ENCODE assay signal across 18 cellular contexts in the genomic region with DNA sequence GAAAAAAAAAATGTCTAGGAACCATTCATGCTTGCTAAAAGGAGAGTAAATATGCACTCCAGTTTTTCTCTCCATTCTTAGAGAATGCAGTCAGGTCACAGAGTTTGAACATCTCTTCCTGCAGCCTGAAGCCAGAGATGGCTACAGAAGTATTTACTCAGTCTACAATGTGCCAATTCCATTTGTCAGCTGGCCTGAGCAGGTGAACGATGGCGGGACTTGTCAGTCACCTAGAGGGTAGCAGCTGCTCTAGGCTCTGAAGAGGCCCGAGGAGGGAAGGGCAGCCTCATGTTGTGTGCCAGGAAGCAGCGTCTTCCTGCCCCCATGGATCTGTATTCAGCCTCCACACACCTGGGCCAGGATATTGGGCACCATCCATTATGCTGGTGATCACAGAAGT.
A peak's percentile ranks its signal among the peaks of the same experiment; 100 is the strongest.
DNase-seq lines count a peak whose midpoint lies in the region; ATAC-seq, FAIRE-seq and TF ChIP-seq lines count a peak whose summit lies in the region.
"Had no signal": no experiment of that assay in that cellular context is flagged by ENCODE, and none has a peak within 500 bp of the region (broad histone marks: within the 10 kb centered on the region; RNA-seq: fewer than 3 reads in every experiment).

No MANE protein-coding gene starts in this region.

- H3K4me2 ChIP-seq in mammary epithelial cell (ENCODE audit: insufficient read depth, low read depth, low read length): no peak overlapping the region
- H3K4me2 ChIP-seq in H1 (ENCODE audit: insufficient read depth in 1 of 2, low read depth in 2 of 2, low read length in 2 of 2): no peak overlapping the region
- H3K4me2 ChIP-seq: hepatocyte had no signal

- H3K36me3 ChIP-seq in mammary epithelial cell (ENCODE audit: insufficient read depth, low read length): no peaks in the 10 kb centered on the region
- no peaks in the 10 kb centered on the region for H3K36me3 ChIP-seq in breast epithelium
- H3K36me3 ChIP-seq in H1 (ENCODE audit: control insufficient read depth in 2 of 4, insufficient read depth in 4 of 4, low read length in 3 of 4): no peaks in the 10 kb centered on the region
- H3K36me3 ChIP-seq: SJSA1 had no signal

- H4K5ac ChIP-seq in H1 (ENCODE audit: insufficient read length, low read depth, low read length): no peak overlapping the region

- H4K20me1 ChIP-seq in mammary epithelial cell (ENCODE audit: insufficient read depth, low read length): no peaks in the 10 kb centered on the region
- no peaks in the 10 kb centered on the region for H4K20me1 ChIP-seq in H1 (replicated peaks in 1 of 2; ENCODE audit: control insufficient read depth in 1 of 2, insufficient read depth in 2 of 2, low read length in 2 of 2)

- no peak for TF ChIP-seq RAD21 in H1 (IDR thresholded peaks at IDR 0.05 in 1 of 2, conservative IDR thresholded peaks at IDR 0.05 in 1 of 2; ENCODE audit: low read depth in 2 of 2, low read length in 2 of 2)

- H2AK5ac ChIP-seq in H1 (ENCODE audit: low read depth, low read length): no peak overlapping the region

- TF ChIP-seq EP300 in H1 (IDR thresholded peaks at IDR 0.05; ENCODE audit: borderline replicate concordance in 1 of 2, low read depth in 2 of 2, low read length in 2 of 2): no peak

- no peak overlapping the region for H3K27ac Mint-ChIP-seq in T-helper 17 cell
- H3K27ac Mint-ChIP-seq: activated CD4-positive, alpha-beta memory T cell treated with anti-CD3 and anti-CD28 coated beads, Interleukin-2, amount 10 ng/mL, durations not matched to agents 7 days and 5 days; activated naive CD4-positive, alpha-beta T cell treated with anti-CD3 and anti-CD28 coated beads, Interleukin-2, amount 50 U/mL, for 24 hours; WTC11 had no signal

- H3K9ac ChIP-seq in mammary epithelial cell (ENCODE audit: insufficient read depth, low read length) (no peak overlapping the region), H1 (replicated peaks in 1 of 4; ENCODE audit: extremely low read depth in 1 of 4, low read depth in 3 of 4, low read length in 3 of 4) (no peak overlapping the region)

- H3K23me2 ChIP-seq in H1 (ENCODE audit: low read depth, low read length): no peaks in the 10 kb centered on the region; the same call in 1 of the 2 replicates

- CTCF ChIA-PET in mammary epithelial cell (lab: Charles Lee; ENCODE audit: low non-redundant PET) (no interaction called here), H1 (lab: Charles Lee; ENCODE audit: partially characterized antibody) (no interaction called here)

- no peak overlapping the region for H3K56ac ChIP-seq in H1 (replicated peaks; ENCODE audit: insufficient read length, low read depth, low read length)

- no peak overlapping the region for H4K91ac ChIP-seq in H1 (replicated peaks; ENCODE audit: insufficient read length, low read length)

- peaks cover 8% of the 10 kb centered on the region for H3K27me3 Mint-ChIP-seq in T-helper 17 cell

- no peak for FAIRE-seq in H1 (lab: Jason Lieb, UNC)
- FAIRE-seq: endothelial cell of umbilical vein, keratinocyte had no signal

- H3K36me3 Mint-ChIP-seq in T-helper 17 cell (ENCODE audit: low read depth): no peaks in the 10 kb centered on the region
- H3K36me3 Mint-ChIP-seq: activated naive CD4-positive, alpha-beta T cell treated with anti-CD3 and anti-CD28 coated beads, Interleukin-2, amount 50 U/mL, for 24 hours had no signal

- TF ChIP-seq POLR2A in breast epithelium (IDR thresholded peaks at IDR 0.05) (no peak), H1 (IDR thresholded peaks at IDR 0.05; ENCODE audit: control extremely low read depth in 1 of 2, low read depth in 2 of 2, low read length in 2 of 2) (no peak)

- H3K27me3 ChIP-seq in mammary epithelial cell (ENCODE audit: insufficient read depth, low read length) (no peaks in the 10 kb centered on the region), breast epithelium (no peaks in the 10 kb centered on the region), H1 (replicated peaks in 1 of 4; ENCODE audit: control insufficient read depth in 3 of 4, extremely low read depth in 1 of 4, insufficient read depth in 3 of 4, low read length in 3 of 4) (no peaks in the 10 kb centered on the region)
- H3K27me3 ChIP-seq: hepatocyte had no signal

- H2BK12ac ChIP-seq in H1 (ENCODE audit: low read depth, low read length): no peak overlapping the region

- H3K14ac ChIP-seq in H1 (ENCODE audit: insufficient read length): peak overlapping the region; percentile 72

- H3K4me1 ChIP-seq in mammary epithelial cell (ENCODE audit: insufficient read depth, low read length) (no peaks in the 10 kb centered on the region), breast epithelium (no peaks in the 10 kb centered on the region), H1 (replicated peaks in 1 of 4; ENCODE audit: control insufficient read depth in 3 of 4, insufficient read depth in 4 of 4, low read length in 3 of 4) (no peaks in the 10 kb centered on the region)
- H3K4me1 ChIP-seq: SJSA1 had no signal

- no peak overlapping the region for H2BK15ac ChIP-seq in H1 (ENCODE audit: low read length)

- POLR2A ChIA-PET in H1 (lab: Charles Lee; ENCODE audit: partially characterized antibody): no interaction called here

- H3K27ac ChIP-seq in mammary epithelial cell (ENCODE audit: insufficient read depth, low read depth, low read length): no peak overlapping the region
- H3K27ac ChIP-seq in breast epithelium: no peak overlapping the region
- no peak overlapping the region for H3K27ac ChIP-seq in H1 (ENCODE audit: low read depth, low read length)
- H3K27ac ChIP-seq: hepatocyte, SJSA1 had no signal

- no peaks in the 10 kb centered on the region for H3K79me1 ChIP-seq in H1 (ENCODE audit: low read depth, low read length)

- intact Hi-C loops in mammary epithelial cell (cut with micrococcal nuclease) (no loop called here), breast epithelium (cut with DNase I; ENCODE audit: low total_unique reads) (no loop called here)

- no TSS peak for BruUV-seq in mammary epithelial cell (replicated peaks; lab: Mats Ljungman, UMichigan)

- no peaks in the 10 kb centered on the region for H3K9me3 ChIP-seq in mammary epithelial cell (replicated peaks; ENCODE audit: insufficient read depth, low read length)
- H3K9me3 ChIP-seq in breast epithelium: no peaks in the 10 kb centered on the region
- 0 out of 4 replicates have a peak, but pooled peaks cover 2% of the 10 kb centered on the region in 2 experiments for H3K9me3 ChIP-seq in H1 (ENCODE audit: insufficient read depth in 2 of 2, low read depth in 1 of 2, low read length in 1 of 2)
- H3K9me3 ChIP-seq in T-helper 17 cell (ENCODE audit: control insufficient read depth, low read length, poor library complexity, severe bottlenecking): no peaks in the 10 kb centered on the region
- H3K9me3 ChIP-seq: SJSA1 had no signal

- H2BK120ac ChIP-seq in H1 (replicated peaks; ENCODE audit: low read depth, low read length): no peak overlapping the region

- H3K4ac ChIP-seq in H1 (replicated peaks; ENCODE audit: insufficient read length, low read depth, low read length): no peak overlapping the region

- no peak for TF ChIP-seq CTCF in mammary epithelial cell (conservative IDR thresholded peaks at IDR 0.05 in 1 of 2, IDR thresholded peaks at IDR 0.05 in 1 of 2; ENCODE audit: extremely low read depth in 1 of 2, insufficient read depth in 1 of 2, low read depth in 1 of 2, low read length in 2 of 2)
- no peak for TF ChIP-seq CTCF in breast epithelium (IDR thresholded peaks at IDR 0.05)
- TF ChIP-seq CTCF in H1 (IDR thresholded peaks at IDR 0.05; ENCODE audit: control extremely low read depth in 1 of 3, insufficient read depth in 1 of 3, low read depth in 1 of 3, low read length in 3 of 3): no peak

- H2BK20ac ChIP-seq in H1 (ENCODE audit: low read length): no peak overlapping the region

- ATAC-seq in T-helper 17 cell: no peak
- no peak for ATAC-seq in HG03378 (IDR thresholded peaks at IDR 0.05; ENCODE audit: unreplicated experiment)
- ATAC-seq: activated T-cell treated with anti-CD3 and anti-CD28 coated beads, Interleukin-2, amount 50 U/mL, for 4 hours; WTC11 had no signal

- H2BK5ac ChIP-seq in H1 (ENCODE audit: low read depth, low read length): no peak overlapping the region

- no peak overlapping the region for H3K4me3 Mint-ChIP-seq in T-helper 17 cell
- H3K4me3 Mint-ChIP-seq: activated CD4-positive, alpha-beta memory T cell treated with anti-CD3 and anti-CD28 coated beads, Interleukin-2, amount 10 ng/mL, durations not matched to agents 7 days and 5 days; activated naive CD4-positive, alpha-beta T cell treated with anti-CD3 and anti-CD28 coated beads, Interleukin-2, amount 50 U/mL, for 24 hours; activated T-cell treated with anti-CD3 and anti-CD28 coated beads, Interleukin-2, amount 50 U/mL, for 4 hours; neural crest cell; WTC11 had no signal

- no peak overlapping the region for H3K23ac ChIP-seq in H1 (ENCODE audit: insufficient read length)

- dilution Hi-C loops in mammary epithelial cell (cut with HindIII; ENCODE audit: low sequenced_read_pairs): no loop called here

- WGBS in mammary epithelial cell (ENCODE audit: low coverage, missing lambda C conversion rate): 56% methylated on average over 4 of the region's 4 CpGs
- 78% methylated on average over 4 of the region's 4 CpGs; no CpG with 5 or more reads in 1 of the 2 experiments for WGBS in H1 (ENCODE audit: extremely low coverage in 1 of 2, insufficient coverage in 1 of 2, insufficient read length in 1 of 2, insufficient replicate concordance in 2 of 2, low coverage in 1 of 2, low lambda C conversion rate in 2 of 2, missing lambda C conversion rate in 1 of 2), 2 experiments

- H3K79me2 ChIP-seq in mammary epithelial cell (ENCODE audit: insufficient read depth, low read length) (no peaks in the 10 kb centered on the region), H1 (ENCODE audit: control insufficient read depth in 1 of 2, insufficient read depth in 2 of 2, low read length in 2 of 2) (no peaks in the 10 kb centered on the region)
- H3K79me2 ChIP-seq: hepatocyte had no signal

- no peak overlapping the region for H4K8ac ChIP-seq in H1 (ENCODE audit: extremely low read depth, insufficient read depth, low read length)

- H2AFZ ChIP-seq in mammary epithelial cell (ENCODE audit: low read depth, low read length) (peak overlapping the region; percentile 3), H1 (ENCODE audit: low read length) (no peak overlapping the region)
- H2AFZ ChIP-seq: hepatocyte had no signal

- DNase-seq in mammary epithelial cell (no peak), breast epithelium (ENCODE audit: low spot score in 2 of 2) (no peak), NCI-H2196 treated with DMSO at 0.1 percent for 48 hours (lab: John Stamatoyannopoulos, UW; ENCODE audit: unreplicated experiment) (peak; percentile 24), H1 (ENCODE audit: low read depth in 1 of 2, low spot score in 2 of 2) (no peak), T-helper 17 cell (no peak), amniotic stem cell (lab: John Stamatoyannopoulos, UW) (no peak), NCI-H226 (no peak)
- DNase-seq: activated CD4-positive, alpha-beta memory T cell treated with anti-CD3 and anti-CD28 coated beads, Interleukin-2, amount 10 ng/mL, durations not matched to agents 7 days and 5 days; activated T-cell treated with anti-CD3 and anti-CD28 coated beads, Interleukin-2, amount 50 U/mL, for 4 hours; NCI-H446 had no signal

- no peaks in the 10 kb centered on the region for H3K4me1 Mint-ChIP-seq in T-helper 17 cell
- H3K4me1 Mint-ChIP-seq: activated CD4-positive, alpha-beta memory T cell treated with anti-CD3 and anti-CD28 coated beads, Interleukin-2, amount 10 ng/mL, durations not matched to agents 7 days and 5 days; activated naive CD4-positive, alpha-beta T cell treated with anti-CD3 and anti-CD28 coated beads, Interleukin-2, amount 50 U/mL, for 24 hours had no signal

- no peak overlapping the region for H3K4me3 ChIP-seq in mammary epithelial cell (replicated peaks in 1 of 3; ENCODE audit: insufficient read depth in 1 of 3, low read depth in 2 of 3, low read length in 3 of 3)
- no peak overlapping the region for H3K4me3 ChIP-seq in breast epithelium
- H3K4me3 ChIP-seq in H1 (ENCODE audit: extremely low read depth in 1 of 4, insufficient read depth in 2 of 4, low read depth in 3 of 4, low read length in 4 of 4): no peak overlapping the region
- H3K4me3 ChIP-seq: hepatocyte, SJSA1 had no signal

- H3K18ac ChIP-seq in H1 (ENCODE audit: extremely low read depth, low read length): no peak overlapping the region; the same call in 1 of the 2 replicates

- in situ Hi-C loops in mammary epithelial cell (cut with MboI; ENCODE audit: low sequenced_read_pairs in 2 of 2): no loop called here
